Comparison of ENCODE assay signal across 22 cellular contexts in genomic region chr11:102148059-102148458, GRCh38. TPM values are rescaled to one million over a fixed set of nuclear protein-coding genes. Genes with fewer than 3 reads are reported as not detected.
"Had no signal": no experiment of that assay in that cellular context is flagged by ENCODE, and none has a peak within 500 bp of the region (broad histone marks: within the 10 kb centered on the region; RNA-seq: fewer than 3 reads in every experiment).

No MANE protein-coding gene starts in this region.

- H3K4me3 Mint-ChIP-seq: naive thymus-derived CD4-positive, alpha-beta T cell; nephron progenitor cell; stimulated activated naive B cell treated with anti-CD40 and anti-IgM and Interleukin-4, amounts not matched to agents 10 μg/mL and 1 μg/mL and 100 μg/mL, for 72 hours; stimulated activated naive CD8-positive, alpha-beta T cell treated with anti-CD3 and anti-CD28 coated beads, Interleukin-15, amount 100 ng/mL, for 72 hours; type B pancreatic cell had no signal

- H3K27me3 ChIP-seq: colonic mucosa, esophagus squamous epithelium, foreskin keratinocyte, hepatocyte, uterus had no signal

- H3K36me3 ChIP-seq: colonic mucosa, neutrophil, thoracic aorta, uterus had no signal

- H2AFZ ChIP-seq: hepatocyte had no signal

- ATAC-seq: foreskin keratinocyte; left cardiac atrium; naive thymus-derived CD4-positive, alpha-beta T cell; psoas muscle; sciatic nerve; stimulated activated naive B cell treated with anti-CD40 and anti-IgM and Interleukin-4, amounts not matched to agents 10 μg/mL and 1 μg/mL and 100 μg/mL, for 72 hours; stimulated activated naive CD8-positive, alpha-beta T cell treated with anti-CD3 and anti-CD28 coated beads, Interleukin-15, amount 100 ng/mL, for 72 hours had no signal

- H3K27ac ChIP-seq: colonic mucosa, foreskin keratinocyte, neutrophil, psoas muscle, uterus had no signal

- H3K4me3 ChIP-seq: colonic mucosa, esophagus squamous epithelium, hepatocyte, psoas muscle, thoracic aorta, uterus had no signal

- H3K9me3 Mint-ChIP-seq: naive thymus-derived CD4-positive, alpha-beta T cell; stimulated activated naive B cell treated with anti-CD40 and anti-IgM and Interleukin-4, amounts not matched to agents 10 μg/mL and 1 μg/mL and 100 μg/mL, for 72 hours; stimulated activated naive CD8-positive, alpha-beta T cell treated with anti-CD3 and anti-CD28 coated beads, Interleukin-15, amount 100 ng/mL, for 72 hours; type B pancreatic cell had no signal

- H3K27me3 Mint-ChIP-seq: type B pancreatic cell had no signal

- H3K4me1 Mint-ChIP-seq: naive thymus-derived CD4-positive, alpha-beta T cell; stimulated activated naive B cell treated with anti-CD40 and anti-IgM and Interleukin-4, amounts not matched to agents 10 μg/mL and 1 μg/mL and 100 μg/mL, for 72 hours; stimulated activated naive CD8-positive, alpha-beta T cell treated with anti-CD3 and anti-CD28 coated beads, Interleukin-15, amount 100 ng/mL, for 72 hours had no signal

- H3K9me3 ChIP-seq: colonic mucosa, esophagus squamous epithelium, neutrophil, psoas muscle, thoracic aorta, uterus had no signal

- H3K4me1 ChIP-seq: colonic mucosa, foreskin keratinocyte had no signal

- H3K27ac Mint-ChIP-seq: naive thymus-derived CD4-positive, alpha-beta T cell; nephron progenitor cell; stimulated activated naive B cell treated with anti-CD40 and anti-IgM and Interleukin-4, amounts not matched to agents 10 μg/mL and 1 μg/mL and 100 μg/mL, for 72 hours; stimulated activated naive CD8-positive, alpha-beta T cell treated with anti-CD3 and anti-CD28 coated beads, Interleukin-15, amount 100 ng/mL, for 72 hours; type B pancreatic cell had no signal

- H3K36me3 Mint-ChIP-seq: naive thymus-derived CD4-positive, alpha-beta T cell; stimulated activated naive B cell treated with anti-CD40 and anti-IgM and Interleukin-4, amounts not matched to agents 10 μg/mL and 1 μg/mL and 100 μg/mL, for 72 hours had no signal

- DNase-seq: colonic mucosa; dermis blood vessel endothelial cell; esophagus squamous epithelium; foreskin keratinocyte; kidney; left cardiac atrium; mammary epithelial cell; naive thymus-derived CD4-positive, alpha-beta T cell; nephron progenitor cell; psoas muscle; retina; stimulated activated CD4-positive, alpha-beta T cell treated with anti-CD3 and anti-CD28 coated beads, Interleukin-2, amount 100 ng/mL, for 24 hours; stimulated activated CD4-positive, alpha-beta T cell treated with anti-CD3 and anti-CD28 coated beads, Interleukin-4, amount 100 ng/mL, for 4 hours; stimulated activated naive B cell treated with anti-CD40 and anti-IgM and Interleukin-4, amounts not matched to agents 10 μg/mL and 1 μg/mL and 100 μg/mL, for 72 hours; stimulated activated naive CD8-positive, alpha-beta T cell treated with anti-CD3 and anti-CD28 coated beads, Interleukin-15, amount 100 ng/mL, for 72 hours; substantia nigra; uterus had no signal

RNA-seq across cellular contexts. Expression of gene YAP1, which starts 37.8 kb away (rescaled TPM):
- polyA plus RNA-seq: naive thymus-derived CD4-positive, alpha-beta T cell had no signal
